8 cellular contexts compared by ENCODE assay signal in genomic region chr5:43036856-43037711, GRCh38. TPM values are rescaled to one million over a fixed set of nuclear protein-coding genes. Genes with fewer than 3 reads are reported as not detected.
DNase-seq lines count a peak whose midpoint lies in the region; ATAC-seq and TF ChIP-seq lines count a peak whose summit lies in the region.

No MANE protein-coding gene starts in this region.

- H3K4me1 ChIP-seq in DND-41 (ENCODE audit: insufficient read depth, low read length) (peaks cover 38% of the 10 kb centered on the region), esophagus (ENCODE audit: control insufficient read depth in 2 of 2, insufficient read depth in 2 of 2, low read length in 1 of 2) (peaks cover 0 to 5% of the 10 kb centered on the region in 2 donors), osteoblast (ENCODE audit: insufficient read depth, low read length) (peaks cover 8% of the 10 kb centered on the region)

- H3K79me2 ChIP-seq in DND-41 (ENCODE audit: insufficient read depth, low read length) = peaks cover 94% of the 10 kb centered on the region
- peaks cover 57% of the 10 kb centered on the region for H3K79me2 ChIP-seq in osteoblast (ENCODE audit: insufficient read depth, low read length)

- peak overlapping the region; percentile 90 for H3K4me3 Mint-ChIP-seq in T-helper 17 cell

- no peaks in the 10 kb centered on the region for H3K36me3 Mint-ChIP-seq in T-helper 17 cell (ENCODE audit: low read depth)

- no peaks in the 10 kb centered on the region for H3K36me3 ChIP-seq in DND-41 (ENCODE audit: insufficient read depth, low read length)
- no peaks in the 10 kb centered on the region for H3K36me3 ChIP-seq in esophagus (ENCODE audit: control insufficient read depth in 2 of 2, insufficient read depth in 2 of 2, low read length in 1 of 2)
- H3K36me3 ChIP-seq in osteoblast (ENCODE audit: insufficient read depth, low read length) = no peaks in the 10 kb centered on the region

- 35 to 40% methylated on average over 38 of the region's 38 CpGs for WGBS in esophagus, 2 donors

- TF ChIP-seq CTCF in DND-41 (IDR thresholded peaks at IDR 0.05; ENCODE audit: borderline replicate concordance, extremely low read depth, low read length, poor library complexity, severe bottlenecking) (no peak), osteoblast (IDR thresholded peaks at IDR 0.05; ENCODE audit: extremely low read depth, low read depth, low read length) (no peak)

- H3K27me3 Mint-ChIP-seq in T-helper 17 cell = no peaks in the 10 kb centered on the region

- no peak for DNase-seq in DND-41
- no peak for DNase-seq in T-helper 17 cell
- DNase-seq in osteoblast (ENCODE audit: insufficient read length, low spot score, missing footprints) = no peak
- no peak for DNase-seq in OCI-M2 (lab: John Stamatoyannopoulos, UW; ENCODE audit: unreplicated experiment)
- DNase-seq in kidney glomerular epithelial cell (lab: John Stamatoyannopoulos, UW) = no peak
- no peak for DNase-seq in NCI-H748 treated with DMSO at 0.1 percent for 48 hours (lab: John Stamatoyannopoulos, UW)

- H3K4me2 ChIP-seq in DND-41 (ENCODE audit: insufficient read depth, low read length) = peak overlapping the region; percentile 82
- H3K4me2 ChIP-seq in osteoblast (ENCODE audit: insufficient read depth, low read length) = peak overlapping the region; percentile 71

- no peaks in the 10 kb centered on the region for H4K20me1 ChIP-seq in DND-41 (ENCODE audit: insufficient read depth, low read length)
- H4K20me1 ChIP-seq in osteoblast (ENCODE audit: insufficient read depth, low read length) = no peaks in the 10 kb centered on the region

- peak overlapping the region; percentile 100 for H3K27ac ChIP-seq in DND-41 (ENCODE audit: low read length)
- H3K27ac ChIP-seq in esophagus (ENCODE audit: low read depth in 2 of 2, low read length in 1 of 2) = peak overlapping the region; percentile 64 to 66
- H3K27ac ChIP-seq in osteoblast (ENCODE audit: low read depth, low read length) = no peak overlapping the region

- H3K27me3 ChIP-seq in DND-41 (ENCODE audit: insufficient read depth, low read length, poor library complexity) = no peaks in the 10 kb centered on the region
- H3K27me3 ChIP-seq in esophagus (ENCODE audit: control insufficient read depth in 1 of 2, insufficient read depth in 2 of 2, low read length in 2 of 2) = peaks cover 0 to 3% of the 10 kb centered on the region in 2 donors
- H3K27me3 ChIP-seq in osteoblast (ENCODE audit: insufficient read depth, low read length) = no peaks in the 10 kb centered on the region

- peak overlapping the region; percentile 99 for H3K27ac Mint-ChIP-seq in T-helper 17 cell

- H3K4me3 ChIP-seq in DND-41 (ENCODE audit: low read depth in 1 of 2, low read length in 2 of 2) (peak overlapping the region; percentile 42 to 71; a peak in 3 of 4 replicates), esophagus (ENCODE audit: low read depth in 1 of 2, low read length in 2 of 2) (peak overlapping the region in 1 of 2 donors; percentile 51), osteoblast (ENCODE audit: insufficient read depth, low read length) (peak overlapping the region; percentile 55)

- ATAC-seq in DND-41 (ENCODE audit: insufficient read depth, low read depth) (no peak), T-helper 17 cell (no peak), HG02763 (IDR thresholded peaks at IDR 0.05; ENCODE audit: unreplicated experiment) (no peak)

- no peak overlapping the region for H2AFZ ChIP-seq in DND-41 (ENCODE audit: low read depth, low read length)
- peak overlapping the region; percentile 64 for H2AFZ ChIP-seq in osteoblast (ENCODE audit: low read length)

- peaks cover 31% of the 10 kb centered on the region for H3K4me1 Mint-ChIP-seq in T-helper 17 cell

- H3K9me3 ChIP-seq in DND-41 (ENCODE audit: insufficient read depth, low read length, severe bottlenecking) (no peaks in the 10 kb centered on the region), T-helper 17 cell (ENCODE audit: control insufficient read depth, low read length, poor library complexity, severe bottlenecking) (no peaks in the 10 kb centered on the region), esophagus (ENCODE audit: control insufficient read depth in 2 of 2, insufficient read depth in 1 of 2, low read depth in 1 of 2, low read length in 1 of 2) (peaks cover 0 to 6% of the 10 kb centered on the region in 2 donors), osteoblast (ENCODE audit: low read depth, low read length) (no peaks in the 10 kb centered on the region)

- H3K9ac ChIP-seq in DND-41 (ENCODE audit: low read depth, low read length) = peak overlapping the region; percentile 90

RNA-seq across cellular contexts. Expression of gene ANXA2R, which starts 3.0 kb away (rescaled TPM):
- 10 to 100 TPM; 33.0 to 44.0 TPM for total RNA-seq in T-helper 17 cell
- polyA plus RNA-seq in esophagus = 1 to 10 TPM; 2.3 to 2.4 TPM
- total RNA-seq in osteoblast = 3.5 and 3.6 TPM in 2 replicates
